8 cellular contexts compared by ENCODE assay signal in genomic region chr1:161117681-161118581, GRCh38. TPM values are rescaled to one million over a fixed set of nuclear protein-coding genes. Genes with fewer than 3 reads are reported as not detected.
DNase-seq lines count a peak whose midpoint lies in the region; ATAC-seq and TF ChIP-seq lines count a peak whose summit lies in the region.

NIT1 (plus strand) TSS chr1:161118105; CDS start chr1:161118177, 72 bp downstream.
PFDN2 (minus strand) TSS chr1:161118037; CDS start chr1:161118026, 11 bp downstream.

- no peaks in the 10 kb centered on the region for H3K9me3 Mint-ChIP-seq in activated T-cell treated with anti-CD3 and anti-CD28 coated beads, Interleukin-2, amount 50 U/mL, for 24 hours

- H4K20me1 ChIP-seq in PC-9 (ENCODE audit: insufficient read depth) = no peaks in the 10 kb centered on the region; the same call in 1 of the 2 replicates

- intact Hi-C loops in PC-9 (cut with micrococcal nuclease; ENCODE audit: unreplicated experiment) = loop anchor here (2.0 kb wide), 1 partner anchor 49 kb away; the partner anchor contains the start of gene PPOX

- POLR2A ChIA-PET in PC-9 (lab: Charles Lee; ENCODE audit: unreplicated experiment) = interaction anchor here (0.6 kb wide), 2 partner anchors 84 to 87 kb away, joined by 3 to 4 read pairs; no protein-coding TSS in a partner anchor

- H3F3A ChIP-seq in PC-9 (ENCODE audit: insufficient read depth, low read depth) = peaks cover 58% of the 10 kb centered on the region

- peak; percentile 96 for TF ChIP-seq POLR2A in erythroblast (IDR thresholded peaks at IDR 0.05; ENCODE audit: low read length)

- peak within 1 kb of the TSS; percentile 77 for H2AFZ ChIP-seq in PC-9

- no peaks in the 10 kb centered on the region for H3K9me3 ChIP-seq in PC-9 (ENCODE audit: insufficient read depth, low read depth)

- no peaks in the 10 kb centered on the region for H3K27me3 ChIP-seq in PC-9 (ENCODE audit: insufficient read depth, low read depth)

- H3K4me1 ChIP-seq in PC-9 (replicated peaks; ENCODE audit: insufficient read depth) = peaks cover 50% of the 10 kb centered on the region

- no TSS peak for BruUV-seq in PC-9 (replicated peaks; lab: Mats Ljungman, UMichigan)

- TF ChIP-seq CTCF in PC-9 (conservative IDR thresholded peaks at IDR 0.05) = no peak

- H3K36me3 Mint-ChIP-seq in activated T-cell treated with anti-CD3 and anti-CD28 coated beads, Interleukin-2, amount 50 U/mL, for 24 hours (ENCODE audit: low read depth) = peaks cover 97% of the 10 kb centered on the region

- H3K36me3 ChIP-seq in PC-9 (ENCODE audit: low read depth) = peaks cover 9% of the 10 kb centered on the region; the same call in 1 of the 2 replicates

- ATAC-seq in GM21526 (IDR thresholded peaks at IDR 0.05; ENCODE audit: low FRiP score, unreplicated experiment) = peak; percentile 67

- DNase-seq in DMS 273 treated with DMSO at 0.1 percent for 48 hours (lab: John Stamatoyannopoulos, UW) (peak; percentile 66), HuH-7.5 (ENCODE audit: low spot score) (peak; percentile 71), PC-9 (peak; percentile 70 to 80), erythroblast (lab: John Stamatoyannopoulos, UW) (peak; percentile 91 to 94), mucosa of gallbladder (ENCODE audit: low spot score) (peak; percentile 83)
- peak; percentile 93 for DNase-seq in activated T-cell treated with anti-CD3 and anti-CD28 coated beads, Interleukin-2, amount 50 U/mL, for 24 hours
- DNase-seq in stimulated activated CD8-positive, alpha-beta memory T cell treated with anti-CD3 and anti-CD28 coated beads, Interleukin-4, amount 100 ng/mL, for 24 hours (ENCODE audit: low read depth) = peak; percentile 83

- no peaks in the 10 kb centered on the region for H3K9me2 ChIP-seq in PC-9 (ENCODE audit: insufficient read depth)

- peaks cover 83% of the 10 kb centered on the region for H3K4me1 Mint-ChIP-seq in activated T-cell treated with anti-CD3 and anti-CD28 coated beads, Interleukin-2, amount 50 U/mL, for 24 hours (ENCODE audit: low read depth)

- H3K27ac Mint-ChIP-seq in activated T-cell treated with anti-CD3 and anti-CD28 coated beads, Interleukin-2, amount 50 U/mL, for 24 hours = peak within 1 kb of the TSS; percentile 92

- no peaks in the 10 kb centered on the region for H3K27me3 Mint-ChIP-seq in activated T-cell treated with anti-CD3 and anti-CD28 coated beads, Interleukin-2, amount 50 U/mL, for 24 hours

- H3K4me3 Mint-ChIP-seq in activated T-cell treated with anti-CD3 and anti-CD28 coated beads, Interleukin-2, amount 50 U/mL, for 24 hours = peak within 1 kb of the TSS; percentile 97

- H3K27ac ChIP-seq in PC-9 = peak within 1 kb of the TSS; percentile 81

- peak within 1 kb of the TSS; percentile 94 for H3K4me2 ChIP-seq in PC-9

- H3K4me3 ChIP-seq in PC-9 = peak within 1 kb of the TSS; percentile 82

- H3K79me2 ChIP-seq in PC-9 (ENCODE audit: low read depth) = peaks cover 57% of the 10 kb centered on the region

- CTCF ChIA-PET in PC-9 (lab: Charles Lee) = interaction anchor here (0.6 to 0.7 kb wide), 3 partner anchors 17 to 226 kb away, joined by 3 read pairs; no protein-coding TSS in a partner anchor

RNA-seq across cellular contexts. Expression of gene NIT1, which starts in this region (rescaled TPM):
- total RNA-seq in PC-9 (2021) (25.9 and 26.8 TPM in 2 replicates), mucosa of gallbladder (67.6 TPM)

RNA-seq across cellular contexts. Expression of gene PFDN2, which starts in this region (rescaled TPM):
- 68.2 and 74.4 TPM in 2 replicates for total RNA-seq in PC-9 (2021)
- 35.4 TPM for total RNA-seq in mucosa of gallbladder

Comparison
In these comparisons a context has a peak if more than half of its experiments do, and no peak if none do; other contexts are left out.
1. Peak in every context shown above with its lines: DNase-seq, ATAC-seq, H3K4me3 ChIP-seq and H3K27ac ChIP-seq.